In the genomic region with DNA sequence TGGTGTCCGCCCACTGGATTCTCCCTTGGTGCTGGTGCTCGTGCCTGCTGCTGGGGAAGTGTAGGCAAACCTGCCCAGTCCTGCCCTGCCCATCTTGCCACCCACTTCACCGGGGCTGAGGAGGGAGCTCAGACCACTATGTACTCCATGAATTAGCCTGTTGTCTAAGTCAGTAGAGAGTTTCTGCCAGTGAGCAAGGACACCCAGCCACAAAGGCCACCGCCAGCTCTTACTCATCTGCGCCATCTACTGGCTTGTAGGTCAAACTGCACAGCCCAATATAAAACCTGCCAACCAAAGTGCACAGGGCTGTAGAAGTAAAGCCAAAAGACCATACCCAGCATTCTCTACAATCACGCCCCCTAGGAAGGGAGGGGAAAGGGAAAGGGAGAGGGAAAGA, we compare ENCODE assay signal across 9 cellular contexts.
DNase-seq lines count a peak whose midpoint lies in the region; ATAC-seq, FAIRE-seq and TF ChIP-seq lines count a peak whose summit lies in the region.
"Had no signal": no experiment of that assay in that cellular context is flagged by ENCODE, and none has a peak within 500 bp of the region (broad histone marks: within the 10 kb centered on the region; RNA-seq: fewer than 3 reads in every experiment).

No MANE protein-coding gene starts in this region.

- no peaks in the 10 kb centered on the region for H3K9me2 ChIP-seq in Loucy (replicated peaks; ENCODE audit: low read depth, low read length)

- ATAC-seq in omental fat pad (ENCODE audit: low FRiP score) = no peak
- ATAC-seq: activated CD8-positive, alpha-beta memory T cell treated with anti-CD3 and anti-CD28 coated beads, Interleukin-2, amount 10 ng/mL, durations not matched to agents 7 days and 5 days had no signal

- H3K9ac ChIP-seq in Loucy (ENCODE audit: low read depth, low read length, poor library complexity, severe bottlenecking) = no peak overlapping the region

- peak; percentile 28 for DNase-seq in NCI-H748 (lab: John Stamatoyannopoulos, UW; ENCODE audit: unreplicated experiment)
- no peak for DNase-seq in NCI-H748 treated with DMSO at 0.1 percent for 48 hours (lab: John Stamatoyannopoulos, UW)
- DNase-seq in chondrocyte (ENCODE audit: low spot score) = no peak
- DNase-seq in pons (ENCODE audit: low spot score) = peak; percentile 51
- DNase-seq in GM12892 (ENCODE audit: insufficient read length) = no peak
- DNase-seq in omental fat pad (ENCODE audit: low spot score) = no peak
- DNase-seq in mesenteric fat pad (ENCODE audit: low spot score) = no peak
- DNase-seq: activated CD8-positive, alpha-beta memory T cell treated with anti-CD3 and anti-CD28 coated beads, Interleukin-2, amount 10 ng/mL, durations not matched to agents 7 days and 5 days had no signal

- no peak overlapping the region for H3K4me3 ChIP-seq in Loucy (ENCODE audit: low read length, poor library complexity, severe bottlenecking)

- no peak overlapping the region for H3K4me3 Mint-ChIP-seq in chondrocyte (ENCODE audit: unreplicated experiment)
- H3K4me3 Mint-ChIP-seq: activated CD8-positive, alpha-beta memory T cell treated with anti-CD3 and anti-CD28 coated beads, Interleukin-2, amount 10 ng/mL, durations not matched to agents 7 days and 5 days had no signal

- peaks cover 7% of the 10 kb centered on the region for H3K4me1 Mint-ChIP-seq in chondrocyte (ENCODE audit: low read depth)
- H3K4me1 Mint-ChIP-seq: activated CD8-positive, alpha-beta memory T cell treated with anti-CD3 and anti-CD28 coated beads, Interleukin-2, amount 10 ng/mL, durations not matched to agents 7 days and 5 days had no signal

- no peak overlapping the region for H2AFZ ChIP-seq in Loucy (ENCODE audit: low read length)

- no peaks in the 10 kb centered on the region for H3K27me3 ChIP-seq in Loucy (ENCODE audit: insufficient read depth, low read length, poor library complexity, severe bottlenecking)

- TF ChIP-seq POLR2A in GM12892 (IDR thresholded peaks at IDR 0.05; ENCODE audit: low read depth, low read length) = no peak

- no peaks in the 10 kb centered on the region for H3K27me3 Mint-ChIP-seq in chondrocyte (ENCODE audit: low read depth)

- H3K9me3 ChIP-seq in Loucy (ENCODE audit: insufficient read depth, low read depth, low read length) = peaks cover 18% of the 10 kb centered on the region; the same call in 1 of the 2 replicates

- no peaks in the 10 kb centered on the region for H3K4me1 ChIP-seq in Loucy (ENCODE audit: insufficient read depth, low read length, poor library complexity, severe bottlenecking)

- no peak overlapping the region for H3K27ac Mint-ChIP-seq in chondrocyte (ENCODE audit: unreplicated experiment)
- H3K27ac Mint-ChIP-seq: activated CD8-positive, alpha-beta memory T cell treated with anti-CD3 and anti-CD28 coated beads, Interleukin-2, amount 10 ng/mL, durations not matched to agents 7 days and 5 days had no signal

- no peaks in the 10 kb centered on the region for H4K20me1 ChIP-seq in Loucy (ENCODE audit: insufficient read depth, low read length, poor library complexity, severe bottlenecking)

- peaks cover 43% of the 10 kb centered on the region for H3K9me3 Mint-ChIP-seq in chondrocyte (ENCODE audit: low read depth)

- H3K79me2 ChIP-seq in Loucy (ENCODE audit: insufficient read depth, low read length) = no peaks in the 10 kb centered on the region

- no peak for FAIRE-seq in GM12892 (lab: Jason Lieb, UNC)

- H3K36me3 Mint-ChIP-seq in chondrocyte (ENCODE audit: low read depth) = peaks cover 22% of the 10 kb centered on the region
- H3K36me3 Mint-ChIP-seq: activated CD8-positive, alpha-beta memory T cell treated with anti-CD3 and anti-CD28 coated beads, Interleukin-2, amount 10 ng/mL, durations not matched to agents 7 days and 5 days had no signal

- H3F3A ChIP-seq in Loucy (ENCODE audit: low read depth) = no peaks in the 10 kb centered on the region

- TF ChIP-seq CTCF in Loucy (conservative IDR thresholded peaks at IDR 0.05; ENCODE audit: low read length) (peak; percentile 75), chondrocyte (IDR thresholded peaks at IDR 0.05) (peak; percentile 57), omental fat pad (IDR thresholded peaks at IDR 0.05) (no peak)

- no peak overlapping the region for H3K4me2 ChIP-seq in Loucy (ENCODE audit: low read depth, low read length, poor library complexity, severe bottlenecking)

- H3K36me3 ChIP-seq in Loucy (ENCODE audit: insufficient read depth, low read length) = no peaks in the 10 kb centered on the region

Comparison
In these comparisons a context has a peak if more than half of its experiments do, and no peak if none do; other contexts are left out.
1. DNase-seq: peak in NCI-H748 (single experiment) and pons (single experiment); none in NCI-H748 treated with DMSO at 0.1 percent for 48 hours (single experiment), chondrocyte (single experiment), GM12892 (single experiment), omental fat pad (single experiment) and mesenteric fat pad (single experiment).
2. CTCF ChIP-seq: peak in Loucy (single experiment) and chondrocyte (single experiment); none in omental fat pad (0 of 3).